Comparison of ENCODE assay signal across 8 cellular contexts in genomic region chr17:29615492-29616299, GRCh38. TPM values are rescaled to one million over a fixed set of nuclear protein-coding genes. Genes with fewer than 3 reads are reported as not detected.
DNase-seq lines count a peak whose midpoint lies in the region; ATAC-seq and TF ChIP-seq lines count a peak whose summit lies in the region.

No MANE protein-coding gene starts in this region.

- H3K9me2 ChIP-seq in HCT116 (ENCODE audit: insufficient read depth), result no peaks in the 10 kb centered on the region

- intact Hi-C loops in HCT116 (cut with micrococcal nuclease), result no loop called here

- BruUV-seq in HCT116 (replicated peaks; lab: Mats Ljungman, UMichigan), result no TSS peak

- TF ChIP-seq CTCF in HCT116 (IDR thresholded peaks at IDR 0.05 in 2 of 3, conservative IDR thresholded peaks at IDR 0.05 in 1 of 3; ENCODE audit: borderline replicate concordance in 1 of 3, insufficient read depth in 1 of 3, low read depth in 2 of 3, low read length in 2 of 3) (no peak), lung (IDR thresholded peaks at IDR 0.05; ENCODE audit: control extremely low read depth, extremely low read depth) (no peak)

- H3K9me3 ChIP-seq in HCT116 (ENCODE audit: control insufficient read depth in 1 of 2, insufficient read depth in 1 of 2, low read depth in 1 of 2, low read length in 2 of 2), result no peaks in the 10 kb centered on the region
- H3K9me3 ChIP-seq in lung (ENCODE audit: control insufficient read depth in 2 of 2, insufficient read depth in 1 of 2, low read length in 1 of 2), result no peaks in the 10 kb centered on the region

- ATAC-seq in HCT116 (peak; percentile 11; the same call in 1 of the 2 replicates), lung (ENCODE audit: insufficient read depth, low FRiP score) (peak; percentile 87)

- H3K4me2 ChIP-seq in HCT116 (ENCODE audit: low read length), result no peak overlapping the region

- no peaks in the 10 kb centered on the region for H3K36me3 ChIP-seq in HCT116 (ENCODE audit: control insufficient read depth in 1 of 2, insufficient read depth in 2 of 2, low read length in 2 of 2)
- H3K36me3 ChIP-seq in lung (ENCODE audit: control insufficient read depth in 2 of 2, insufficient read depth in 2 of 2, low read length in 2 of 2), result no peaks in the 10 kb centered on the region

- 1 to 2% methylated on average over 65 to 74 of the region's 74 CpGs for WGBS in lung, 2 donors

- H4K20me1 ChIP-seq in HCT116 (ENCODE audit: insufficient read depth), result no peaks in the 10 kb centered on the region

- H3K4me1 ChIP-seq in HCT116 (ENCODE audit: control insufficient read depth in 1 of 2, insufficient read depth in 2 of 2, low read length in 2 of 2), result peaks cover 34 to 50% of the 10 kb centered on the region in 2 experiments
- H3K4me1 ChIP-seq in lung (ENCODE audit: control insufficient read depth in 2 of 2, insufficient read depth in 2 of 2, low read length in 2 of 2), result peaks cover 0 to 27% of the 10 kb centered on the region in 2 donors

- H3K4me3 ChIP-seq in HCT116 (replicated peaks in 1 of 2; ENCODE audit: low read depth in 1 of 2, low read length in 2 of 2) (no peak overlapping the region), lung (no peak overlapping the region)

- H2AFZ ChIP-seq in HCT116 (ENCODE audit: low read depth, low read length, poor library complexity, severe bottlenecking), result no peak overlapping the region

- no peaks in the 10 kb centered on the region for H3K27me3 ChIP-seq in HCT116 (ENCODE audit: insufficient read depth, low read length)
- no peaks in the 10 kb centered on the region for H3K27me3 ChIP-seq in lung (ENCODE audit: control insufficient read depth, insufficient read depth)

- CTCF ChIA-PET in HCT116 (lab: Charles Lee) (interaction anchor here (3.7 to 4.2 kb wide), 2 partner anchors 11 to 24 kb away, joined by 16 to 57 read pairs; partner anchors contain the start of gene ANKRD13B), HEK293T (lab: Yijun Ruan, JAX) (interaction anchor here (0.6 to 1.1 kb wide), 3 partner anchors 25 to 506 kb away, joined by 3 to 5 read pairs (median 3); no protein-coding TSS in a partner anchor)

- DNase-seq in DMS153 (lab: John Stamatoyannopoulos, UW), result peak; percentile 76
- no peak for DNase-seq in HCT116 (ENCODE audit: low read depth, low spot score)
- DNase-seq in NCI-H345 treated with DMSO at 0.1 percent for 48 hours (lab: John Stamatoyannopoulos, UW; ENCODE audit: unreplicated experiment), result peak; percentile 67
- peak in 2 of 3 experiments; percentile 72 to 73 for DNase-seq in activated CD8-positive, alpha-beta memory T cell treated with anti-CD3 and anti-CD28 coated beads for 48 hours (ENCODE audit: low read depth in 2 of 3, low spot score in 2 of 3)
- peak; percentile 82 for DNase-seq in effector CD8-positive, alpha-beta T cell (lab: John Stamatoyannopoulos, UW)
- DNase-seq in lung (ENCODE audit: low spot score), result peak; percentile 79
- DNase-seq in stimulated activated CD4-positive, alpha-beta T cell treated with anti-CD3 and anti-CD28 coated beads, TNF-alpha, amount 100 ng/mL, for 24 hours (ENCODE audit: low read depth in 3 of 3), result peak; percentile 66 to 85 (median 70)
- DNase-seq in HEK293T (ENCODE audit: extremely low spot score), result no peak

- TF ChIP-seq POLR2A in HCT116 (IDR thresholded peaks at IDR 0.05; ENCODE audit: borderline replicate concordance, extremely low read depth, insufficient read depth, insufficient read length), result no peak

- H3K27ac ChIP-seq in HCT116 (ENCODE audit: low read depth, low read length) (no peak overlapping the region), lung (ENCODE audit: low read depth in 1 of 2, low read length in 1 of 2) (peak overlapping the region; percentile 34 to 35)

- RAD21 ChIA-PET in HCT116 (lab: Charles Lee; ENCODE audit: low non-redundant PET in 1 of 2, low total read pairs in 2 of 2, uncharacterized antibody in 2 of 2, unreplicated experiment in 2 of 2), result no interaction called here

- no peaks in the 10 kb centered on the region for H3K79me2 ChIP-seq in HCT116 (ENCODE audit: insufficient read depth, low read length)

- TF ChIP-seq RAD21 in HCT116 (IDR thresholded peaks at IDR 0.05; ENCODE audit: low read depth), result no peak

- POLR2A ChIA-PET in HCT116 (lab: Charles Lee) (interaction anchor here (1.3 kb wide), 1 partner anchor 478 kb away, joined by 3 read pairs; no protein-coding TSS in a partner anchor), HEK293T (lab: Yijun Ruan, JAX) (no interaction called here)

- no peak overlapping the region for H3K9ac ChIP-seq in HCT116 (ENCODE audit: low read length)

TF ChIP-seq in HCT116, 20 proteins besides CTCF, POLR2A, EP300 and RAD21 (continues in another document):
- TF ChIP-seq FOSL1 (IDR thresholded peaks at IDR 0.05; ENCODE audit: low read depth) (no peak), TCF7L2 (IDR thresholded peaks at IDR 0.05; ENCODE audit: borderline replicate concordance, extremely low read depth, insufficient read depth, insufficient read length) (no peak), EGR1 (IDR thresholded peaks at IDR 0.05; ENCODE audit: low read depth) (no peak), MAX (IDR thresholded peaks at IDR 0.05) (no peak), CEBPB (IDR thresholded peaks at IDR 0.05; ENCODE audit: low read depth) (no peak), JUND (IDR thresholded peaks at IDR 0.05) (no peak)

TF ChIP-seq in HEK293T, 16 proteins besides CTCF, POLR2A, EP300 and RAD21:
- TF ChIP-seq SP1 (IDR thresholded peaks at IDR 0.05), result no peak
- TF ChIP-seq FOXM1 (IDR thresholded peaks at IDR 0.05; ENCODE audit: borderline replicate concordance), result no peak
- no peak for TF ChIP-seq ZNF384 (IDR thresholded peaks at IDR 0.05)
- no peak for TF ChIP-seq CTBP1 (IDR thresholded peaks at IDR 0.05; ENCODE audit: borderline replicate concordance)
- TF ChIP-seq NFRKB (IDR thresholded peaks at IDR 0.05), result no peak
- no peak for TF ChIP-seq ELF4 (IDR thresholded peaks at IDR 0.05)
- TF ChIP-seq FOXK2 (IDR thresholded peaks at IDR 0.05), result no peak
- no peak for TF ChIP-seq BHLHE40 (IDR thresholded peaks at IDR 0.05; ENCODE audit: borderline replicate concordance)
- no peak for TF ChIP-seq L3MBTL2 (conservative IDR thresholded peaks at IDR 0.05)
- no peak for TF ChIP-seq FOXA1 (IDR thresholded peaks at IDR 0.05)
- no peak for TF ChIP-seq ARNT (IDR thresholded peaks at IDR 0.05)
- no peak for TF ChIP-seq SUZ12 (IDR thresholded peaks at IDR 0.05)
- no peak for TF ChIP-seq TARDBP (IDR thresholded peaks at IDR 0.05)

RNA-seq across cellular contexts. Expression of gene CORO6, which starts 7.0 kb away (rescaled TPM):
- total RNA-seq in HCT116 (2021; ENCODE audit: unreplicated experiment) (8.7 TPM), lung (1 to 10 TPM; 1.7 to 8.4 TPM)
- 9.3 and 11.9 TPM in 2 replicates for polyA plus RNA-seq in HCT116 (2012)
- 10 to 100 TPM in 1 of 2 donors, 1 to 10 TPM in 1; 3.3 to 14.4 TPM for polyA plus RNA-seq in lung

RNA-seq across cellular contexts. Expression of gene ANKRD13B, which starts 22.8 kb away (rescaled TPM):
- total RNA-seq in HCT116 (2021; ENCODE audit: unreplicated experiment) (27.4 TPM), lung (1 to 10 TPM; 6.6 to 6.9 TPM)
- 11.6 and 11.9 TPM in 2 replicates for polyA plus RNA-seq in HCT116 (2012)
- polyA plus RNA-seq in lung, result 1 to 10 TPM; 2.7 to 3.2 TPM

RNA-seq across cellular contexts. Expression of gene GIT1, which starts 26.2 kb away (rescaled TPM):
- 76.5 TPM for total RNA-seq in HCT116 (2021; ENCODE audit: unreplicated experiment)
- polyA plus RNA-seq in HCT116 (2012), result 55.6 and 64.3 TPM in 2 replicates
- 10 to 100 TPM; 44.0 to 49.9 TPM for total RNA-seq in lung
- 10 to 100 TPM; 29.8 to 38.4 TPM for polyA plus RNA-seq in lung

RNA-seq across cellular contexts. Expression of gene TP53I13, which starts 47.2 kb away (rescaled TPM):
- total RNA-seq in HCT116 (2021; ENCODE audit: unreplicated experiment) (33.3 TPM), lung (10 to 100 TPM; 24.2 to 69.4 TPM)
- 41.7 and 44.9 TPM in 2 replicates for polyA plus RNA-seq in HCT116 (2012)
- polyA plus RNA-seq in lung, result 100 to 1,000 TPM in 1 of 2 donors, 10 to 100 TPM in 1; 53.4 to 126 TPM

RNA-seq across cellular contexts. Expression of gene ABHD15, which starts 48.9 kb away (rescaled TPM):
- total RNA-seq in HCT116 (2021; ENCODE audit: unreplicated experiment), result 8.2 TPM
- 4.9 and 5.1 TPM in 2 replicates for polyA plus RNA-seq in HCT116 (2012)
- total RNA-seq in lung, result 10 to 100 TPM in 1 of 2 donors, 1 to 10 TPM in 1; 4.1 to 10.5 TPM
- polyA plus RNA-seq in lung, result 1 to 10 TPM; 4.0 to 6.3 TPM

Comparison
In these comparisons a context has a peak if more than half of its experiments do, and no peak if none do; other contexts are left out.
1. DNase-seq: peak in DMS153 (single experiment), NCI-H345 treated with DMSO at 0.1 percent for 48 hours (single experiment), activated CD8-positive, alpha-beta memory T cell treated with anti-CD3 and anti-CD28 coated beads for 48 hours (2 of 3), effector CD8-positive, alpha-beta T cell (single experiment), lung (single experiment) and stimulated activated CD4-positive, alpha-beta T cell treated with anti-CD3 and anti-CD28 coated beads, TNF-alpha, amount 100 ng/mL, for 24 hours (3 of 3); none in HCT116 (single experiment) and HEK293T (single experiment).